ENCODE assay signal across 18 cellular contexts in genomic region chr14:31106768-31107167, GRCh38.
DNase-seq lines count a peak whose midpoint lies in the region; ATAC-seq, FAIRE-seq and TF ChIP-seq lines count a peak whose summit lies in the region.
"Had no signal": no experiment of that assay in that cellular context is flagged by ENCODE, and none has a peak within 500 bp of the region (broad histone marks: within the 10 kb centered on the region; RNA-seq: fewer than 3 reads in every experiment).

No MANE protein-coding gene starts in this region.

- H3K27ac Mint-ChIP-seq in activated CD4-positive, alpha-beta T cell treated with anti-CD3 and anti-CD28 coated beads for 36 hours, result peak overlapping the region; percentile 61
- H3K27ac Mint-ChIP-seq in HFFc6 (peak overlapping the region; percentile 47), astrocyte (ENCODE audit: unreplicated experiment) (no peak overlapping the region), nephron progenitor cell (peak overlapping the region; percentile 29)
- H3K27ac Mint-ChIP-seq: natural killer cell treated with Interleukin-12 subunit alpha and Interleukin-12 subunit beta and Interleukin-15 and Interleukin-18, amount 100 ng/mL, for 72 hours had no signal

- H3K36me3 Mint-ChIP-seq in activated CD4-positive, alpha-beta T cell treated with anti-CD3 and anti-CD28 coated beads for 36 hours (ENCODE audit: low read depth), result peaks cover 53% of the 10 kb centered on the region
- H3K36me3 Mint-ChIP-seq in HFFc6 (ENCODE audit: low read depth) (peaks cover 39% of the 10 kb centered on the region), astrocyte (ENCODE audit: low read depth, unreplicated experiment) (peaks cover 32% of the 10 kb centered on the region), nephron progenitor cell (ENCODE audit: low read depth) (peaks cover 77% of the 10 kb centered on the region)

- H3K27me3 Mint-ChIP-seq in activated CD4-positive, alpha-beta T cell treated with anti-CD3 and anti-CD28 coated beads for 36 hours, result no peaks in the 10 kb centered on the region
- no peaks in the 10 kb centered on the region; the same call in 1 of the 2 replicates for H3K27me3 Mint-ChIP-seq in HFFc6 (ENCODE audit: insufficient read depth)
- no peaks in the 10 kb centered on the region for H3K27me3 Mint-ChIP-seq in astrocyte (ENCODE audit: low read depth, unreplicated experiment)
- no peaks in the 10 kb centered on the region for H3K27me3 Mint-ChIP-seq in nephron progenitor cell (ENCODE audit: low read depth, poor library complexity)
- H3K27me3 Mint-ChIP-seq: effector memory CD8-positive, alpha-beta T cell; natural killer cell treated with Interleukin-12 subunit alpha and Interleukin-12 subunit beta and Interleukin-15 and Interleukin-18, amount 100 ng/mL, for 72 hours had no signal

- H3K9me3 ChIP-seq in astrocyte (ENCODE audit: insufficient read depth, low read depth, low read length), result no peaks in the 10 kb centered on the region
- H3K9me3 ChIP-seq in right atrium auricular region, result no peaks in the 10 kb centered on the region
- H3K9me3 ChIP-seq: adrenal gland had no signal

- H4K20me1 ChIP-seq in astrocyte (ENCODE audit: insufficient read depth, low read length), result no peaks in the 10 kb centered on the region

- H3K36me3 ChIP-seq in astrocyte (ENCODE audit: insufficient read depth, low read length) (peaks cover 34% of the 10 kb centered on the region), right atrium auricular region (peaks cover 90% of the 10 kb centered on the region)

- H3K4me3 ChIP-seq in astrocyte (ENCODE audit: insufficient read depth, low read depth, low read length), result no peak overlapping the region
- H3K4me3 ChIP-seq in right atrium auricular region, result no peak overlapping the region
- H3K4me3 ChIP-seq: adrenal gland had no signal

- H3K9me3 Mint-ChIP-seq in activated CD4-positive, alpha-beta T cell treated with anti-CD3 and anti-CD28 coated beads for 36 hours (ENCODE audit: low read depth), result no peaks in the 10 kb centered on the region
- H3K9me3 Mint-ChIP-seq in HFFc6 (no peaks in the 10 kb centered on the region), astrocyte (ENCODE audit: unreplicated experiment) (no peaks in the 10 kb centered on the region), nephron progenitor cell (peaks cover 23% of the 10 kb centered on the region)
- H3K9me3 Mint-ChIP-seq: effector memory CD8-positive, alpha-beta T cell; natural killer cell treated with Interleukin-12 subunit alpha and Interleukin-12 subunit beta and Interleukin-15 and Interleukin-18, amount 100 ng/mL, for 72 hours had no signal

- H3K27me3 ChIP-seq in astrocyte (ENCODE audit: insufficient read depth, low read length) (no peaks in the 10 kb centered on the region), right atrium auricular region (no peaks in the 10 kb centered on the region)
- H3K27me3 ChIP-seq: adrenal gland had no signal

- H3K79me2 ChIP-seq in astrocyte (ENCODE audit: insufficient read depth, low read length), result no peaks in the 10 kb centered on the region

- H2AFZ ChIP-seq in astrocyte (ENCODE audit: low read depth, low read length), result no peak overlapping the region

- FAIRE-seq in astrocyte (lab: Jason Lieb, UNC), result peak; percentile 69

- ATAC-seq in activated CD4-positive, alpha-beta T cell treated with anti-CD3 and anti-CD28 coated beads for 36 hours, result peak; percentile 98
- ATAC-seq: effector memory CD8-positive, alpha-beta T cell; natural killer cell treated with Interleukin-12 subunit alpha and Interleukin-12 subunit beta and Interleukin-15 and Interleukin-18, amount 100 ng/mL, for 72 hours had no signal

- H3K27ac ChIP-seq in astrocyte (ENCODE audit: low read depth, low read length) (no peak overlapping the region), right atrium auricular region (no peak overlapping the region)

- H3K4me2 ChIP-seq in astrocyte (ENCODE audit: low read length), result no peak overlapping the region

- H3K4me3 Mint-ChIP-seq in activated CD4-positive, alpha-beta T cell treated with anti-CD3 and anti-CD28 coated beads for 36 hours, result no peak overlapping the region
- no peak overlapping the region for H3K4me3 Mint-ChIP-seq in HFFc6
- H3K4me3 Mint-ChIP-seq in astrocyte (ENCODE audit: unreplicated experiment), result no peak overlapping the region
- H3K4me3 Mint-ChIP-seq in nephron progenitor cell, result no peak overlapping the region
- H3K4me3 Mint-ChIP-seq: effector memory CD8-positive, alpha-beta T cell; natural killer cell treated with Interleukin-12 subunit alpha and Interleukin-12 subunit beta and Interleukin-15 and Interleukin-18, amount 100 ng/mL, for 72 hours had no signal

- no peaks in the 10 kb centered on the region for H3K4me1 ChIP-seq in astrocyte (ENCODE audit: insufficient read depth, low read length)
- no peaks in the 10 kb centered on the region for H3K4me1 ChIP-seq in right atrium auricular region

- POLR2A ChIA-PET in activated CD4-positive, alpha-beta T cell treated with anti-CD3 and anti-CD28 coated beads for 36 hours (lab: Charles Lee), result interaction anchor here (0.9 kb wide), 1 partner anchor 80 kb away, joined by 3 read pairs; the partner anchor contains the start of gene STRN3

- CTCF ChIA-PET in activated CD4-positive, alpha-beta T cell treated with anti-CD3 and anti-CD28 coated beads for 36 hours (lab: Charles Lee), result interaction anchor here (0.5 to 1.1 kb wide), 3 partner anchors 124 to 475 kb away, joined by 3 to 4 read pairs (median 3); no protein-coding TSS in a partner anchor

- peaks cover 8% of the 10 kb centered on the region for H3K4me1 Mint-ChIP-seq in activated CD4-positive, alpha-beta T cell treated with anti-CD3 and anti-CD28 coated beads for 36 hours
- peaks cover 8% of the 10 kb centered on the region for H3K4me1 Mint-ChIP-seq in HFFc6 (ENCODE audit: low read depth)
- peaks cover 7% of the 10 kb centered on the region for H3K4me1 Mint-ChIP-seq in astrocyte (ENCODE audit: low read depth, unreplicated experiment)
- H3K4me1 Mint-ChIP-seq in nephron progenitor cell, result no peaks in the 10 kb centered on the region

- H3K9ac ChIP-seq in astrocyte (ENCODE audit: low read length), result no peak overlapping the region

- no peak for TF ChIP-seq CTCF in HFFc6 (IDR thresholded peaks at IDR 0.05)
- TF ChIP-seq CTCF in astrocyte (IDR thresholded peaks at IDR 0.05; ENCODE audit: insufficient read depth, low read depth, low read length), result no peak
- no peak for TF ChIP-seq CTCF in nephron progenitor cell (IDR thresholded peaks at IDR 0.05)
- no peak for TF ChIP-seq CTCF in right atrium auricular region (IDR thresholded peaks at IDR 0.05)

- intact Hi-C loops in activated CD4-positive, alpha-beta T cell treated with anti-CD3 and anti-CD28 coated beads for 36 hours (cut with DNase I, micrococcal nuclease), result no loop called here

- DNase-seq in activated CD4-positive, alpha-beta T cell treated with anti-CD3 and anti-CD28 coated beads for 36 hours, result no peak
- DNase-seq in activated CD4-positive, alpha-beta T cell treated with anti-CD3 and anti-CD28 coated beads, Interleukin-2, amount 50 U/mL, for 1 hour, result no peak
- peak; percentile 30 for DNase-seq in HFFc6
- DNase-seq in astrocyte (ENCODE audit: low read depth), result peak; percentile 40
- DNase-seq in nephron progenitor cell, result no peak
- DNase-seq in right atrium auricular region (ENCODE audit: low spot score), result no peak
- DNase-seq in NCI-H748 (lab: John Stamatoyannopoulos, UW; ENCODE audit: unreplicated experiment), result no peak
- DNase-seq in GDM1 (lab: John Stamatoyannopoulos, UW), result no peak
- DNase-seq: activated CD4-positive, alpha-beta T cell treated with anti-CD3 and anti-CD28 coated beads for 4 hours; adrenal gland; C1 segment of cervical spinal cord; effector memory CD8-positive, alpha-beta T cell; H7; hypothalamus; NCI-H1694; NCI-H345; SHP77 treated with DMSO at 0.1 percent for 48 hours had no signal

Comparison
In these comparisons a context has a peak if more than half of its experiments do, and no peak if none do; other contexts are left out.
1. DNase-seq: peak in HFFc6 (single experiment) and astrocyte (single experiment); none in activated CD4-positive, alpha-beta T cell treated with anti-CD3 and anti-CD28 coated beads for 36 hours (single experiment), activated CD4-positive, alpha-beta T cell treated with anti-CD3 and anti-CD28 coated beads, Interleukin-2, amount 50 U/mL, for 1 hour (single experiment), nephron progenitor cell (single experiment), right atrium auricular region (single experiment), NCI-H748 (single experiment) and GDM1 (single experiment).